Comparison of ENCODE assay signal across 12 cellular contexts in the genomic region with DNA sequence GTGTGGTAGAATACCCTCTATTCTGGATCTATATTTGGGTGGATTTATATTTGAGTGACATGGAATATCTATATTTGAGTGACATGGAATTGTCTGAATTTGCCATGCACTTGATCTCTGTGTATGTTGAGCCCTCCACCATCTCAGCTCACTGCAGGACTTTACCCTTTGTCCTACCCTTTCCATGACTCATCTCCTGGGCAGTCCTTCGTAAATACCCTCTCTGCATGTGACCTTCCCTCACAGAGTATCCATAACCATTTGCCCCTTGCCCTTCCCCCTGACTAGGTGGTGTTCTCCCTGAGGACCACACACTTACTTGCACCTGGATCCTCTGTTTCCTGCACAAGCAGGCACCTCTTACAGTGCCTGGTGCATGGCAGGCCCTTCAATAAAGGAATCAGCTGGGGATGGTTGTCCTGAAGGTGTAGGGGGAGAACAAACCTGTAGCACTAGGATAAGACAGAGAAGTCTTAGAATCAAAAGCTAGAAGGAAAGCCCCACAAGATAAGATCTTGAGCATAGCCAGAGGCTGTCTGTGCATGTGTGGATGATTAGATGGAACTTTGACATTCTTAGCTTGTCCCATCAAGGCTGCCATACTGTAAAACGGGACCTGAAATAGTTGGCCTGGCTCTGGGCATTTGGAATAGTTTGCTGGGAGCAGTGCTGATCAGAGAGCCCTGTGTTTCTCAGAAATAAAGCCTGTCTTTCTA.
"Had no signal": no experiment of that assay in that cellular context is flagged by ENCODE, and none has a peak within 500 bp of the region (broad histone marks: within the 10 kb centered on the region; RNA-seq: fewer than 3 reads in every experiment).

No MANE protein-coding gene starts in this region.

- H3K4me1 ChIP-seq: psoas muscle had no signal

- H3K9me3 ChIP-seq: psoas muscle had no signal

- H3K27ac ChIP-seq: psoas muscle had no signal

- ATAC-seq: stimulated activated naive CD8-positive, alpha-beta T cell treated with anti-CD3 and anti-CD28 coated beads, Interleukin-15, amount 100 ng/mL, for 72 hours; T-helper 17 cell had no signal

- DNase-seq: activated B cell treated with CpG ODN at 0.5 μM for 24 hours; activated CD4-positive, alpha-beta T cell treated with anti-CD3 and anti-CD28 coated beads, Interleukin-2, amount 10 ng/mL, durations not matched to agents 24 days and 14 days; activated CD8-positive, alpha-beta memory T cell treated with anti-CD3 and anti-CD28 coated beads for 24 hours; activated T-cell treated with anti-CD3 and anti-CD28 coated beads for 4 hours; cerebellar nuclear complex; dermis blood vessel endothelial cell; glutamatergic neuron; psoas muscle; stimulated activated CD4-positive, alpha-beta T cell treated with anti-CD3 and anti-CD28 coated beads, Interleukin-15, amount 100 ng/mL, for 24 hours; stimulated activated CD4-positive, alpha-beta T cell treated with anti-CD3 and anti-CD28 coated beads, Interleukin-4, amount 100 ng/mL, for 24 hours; stimulated activated naive CD8-positive, alpha-beta T cell treated with anti-CD3 and anti-CD28 coated beads, Interleukin-15, amount 100 ng/mL, for 72 hours; T-helper 17 cell had no signal

- H3K4me3 ChIP-seq: psoas muscle had no signal
